Comparison of ENCODE assay signal across 17 cellular contexts in the genomic region with DNA sequence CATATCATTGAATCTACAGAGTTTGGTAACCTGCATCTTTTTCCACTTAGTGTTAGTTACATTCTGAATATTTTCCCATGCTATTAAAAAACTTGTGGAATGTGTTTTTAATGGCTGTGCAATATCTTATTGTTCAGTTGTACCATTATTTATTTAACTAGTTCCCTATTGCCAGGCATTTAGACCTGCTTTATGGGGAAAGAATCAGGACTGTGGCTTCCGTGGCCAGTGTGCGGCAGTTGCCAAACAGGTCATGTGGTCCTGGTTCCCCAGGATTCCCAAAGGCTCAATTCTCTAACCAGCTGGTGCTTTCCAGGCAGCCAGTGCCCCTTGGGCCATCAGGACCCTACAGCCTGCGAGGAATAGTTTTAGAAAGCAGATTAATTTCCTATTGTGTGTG. TPM values are rescaled to one million over a fixed set of nuclear protein-coding genes. Genes with fewer than 3 reads are reported as not detected.
A peak's percentile ranks its signal among the peaks of the same experiment; 100 is the strongest.
DNase-seq lines count a peak whose midpoint lies in the region; ATAC-seq and TF ChIP-seq lines count a peak whose summit lies in the region.
"Had no signal": no experiment of that assay in that cellular context is flagged by ENCODE, and none has a peak within 500 bp of the region (broad histone marks: within the 10 kb centered on the region; RNA-seq: fewer than 3 reads in every experiment).

No MANE protein-coding gene starts in this region.

- peaks cover 75% of the 10 kb centered on the region for H3K79me2 ChIP-seq in smooth muscle cell (ENCODE audit: low read depth)

- H3K9ac ChIP-seq in smooth muscle cell (ENCODE audit: low read depth), result no peak overlapping the region

- H3K27me3 ChIP-seq in smooth muscle cell (ENCODE audit: low read depth), result no peaks in the 10 kb centered on the region
- H3K27me3 ChIP-seq: BLaER1 treated with 17β-estradiol and CSF1 and Interleukin-3, amounts not matched to agents 10 nM and 100 nM had no signal

- H3K9me3 ChIP-seq in smooth muscle cell (replicated peaks; ENCODE audit: low read depth), result no peaks in the 10 kb centered on the region
- H3K9me3 ChIP-seq: BLaER1 treated with 17β-estradiol and CSF1 and Interleukin-3, amounts not matched to agents 10 nM and 100 nM had no signal

- no peak for ATAC-seq in HG03159 (IDR thresholded peaks at IDR 0.05; ENCODE audit: unreplicated experiment)
- ATAC-seq: activated CD4-positive, alpha-beta T cell treated with anti-CD3 and anti-CD28 coated beads for 36 hours; activated naive CD8-positive, alpha-beta T cell treated with anti-CD3 and anti-CD28 coated beads, Interleukin-2, amount 50 U/mL, for 24 hours; activated T-helper 17 cell treated with anti-CD3 and anti-CD28 coated beads, Interleukin-2, amount 50 U/mL, for 72 hours had no signal

- peaks cover 35% of the 10 kb centered on the region for H3F3A ChIP-seq in smooth muscle cell (ENCODE audit: low read depth)

- peaks cover 29% of the 10 kb centered on the region for H3K36me3 Mint-ChIP-seq in endothelial cell (ENCODE audit: low read depth, unreplicated experiment)

- no peaks in the 10 kb centered on the region for H3K4me1 ChIP-seq in smooth muscle cell (ENCODE audit: low read depth)

- no peak overlapping the region for H3K4me3 ChIP-seq in smooth muscle cell
- H3K4me3 ChIP-seq: BLaER1 treated with 17β-estradiol and CSF1 and Interleukin-3, amounts not matched to agents 10 nM and 100 nM had no signal

- WGBS in smooth muscle cell (ENCODE audit: low lambda C conversion rate), result 94% methylated on average over 3 of the region's 3 CpGs

- H3K4me1 Mint-ChIP-seq in endothelial cell (ENCODE audit: unreplicated experiment), result no peaks in the 10 kb centered on the region
- H3K4me1 Mint-ChIP-seq: activated naive CD8-positive, alpha-beta T cell treated with anti-CD3 and anti-CD28 coated beads, Interleukin-2, amount 50 U/mL, for 24 hours had no signal

- no peak overlapping the region for H3K4me3 Mint-ChIP-seq in endothelial cell (ENCODE audit: unreplicated experiment)
- H3K4me3 Mint-ChIP-seq: activated CD4-positive, alpha-beta T cell treated with anti-CD3 and anti-CD28 coated beads for 36 hours; activated naive CD8-positive, alpha-beta T cell treated with anti-CD3 and anti-CD28 coated beads, Interleukin-2, amount 50 U/mL, for 24 hours; activated T-helper 17 cell treated with anti-CD3 and anti-CD28 coated beads, Interleukin-2, amount 50 U/mL, for 72 hours had no signal

- H2AFZ ChIP-seq in smooth muscle cell (ENCODE audit: low read depth), result no peak overlapping the region

- DNase-seq in EH (ENCODE audit: low read depth) (peak; percentile 91), amniotic epithelial cell (ENCODE audit: low read depth) (peak; percentile 51), fibroblast of peridontal ligament (ENCODE audit: extremely low read depth) (peak; percentile 86), smooth muscle cell (lab: John Stamatoyannopoulos, UW; ENCODE audit: unreplicated experiment) (no peak), kidney glomerular epithelial cell (lab: John Stamatoyannopoulos, UW) (no peak), cortex of kidney (lab: John Stamatoyannopoulos, UW) (no peak), endothelial cell (ENCODE audit: low spot score) (no peak)
- DNase-seq: activated CD4-positive, alpha-beta T cell treated with anti-CD3 and anti-CD28 coated beads for 36 hours; activated naive CD8-positive, alpha-beta T cell treated with anti-CD3 and anti-CD28 coated beads, Interleukin-2, amount 50 U/mL, for 24 hours; cerebellar nuclear complex; GF-D8; NCI-H1436; RPMI8226; stimulated activated CD4-positive, alpha-beta T cell treated with anti-CD3 and anti-CD28 coated beads, Interleukin-4, amount 100 ng/mL, for 1 hour had no signal

- H3K27ac ChIP-seq in smooth muscle cell (ENCODE audit: low read depth), result peak overlapping the region; percentile 2
- H3K27ac ChIP-seq: BLaER1 treated with 17β-estradiol and CSF1 and Interleukin-3, amounts not matched to agents 10 nM and 100 nM had no signal

- no peak overlapping the region for H3K4me2 ChIP-seq in smooth muscle cell
- H3K4me2 ChIP-seq: BLaER1 treated with 17β-estradiol and CSF1 and Interleukin-3, amounts not matched to agents 10 nM and 100 nM had no signal

- no peak for TF ChIP-seq CTCF in smooth muscle cell (IDR thresholded peaks at IDR 0.05; ENCODE audit: borderline replicate concordance, insufficient read depth, poor library complexity, severe bottlenecking)
- TF ChIP-seq CTCF in endothelial cell (IDR thresholded peaks at IDR 0.05; ENCODE audit: unreplicated experiment), result no peak

- H3K27ac Mint-ChIP-seq in endothelial cell (ENCODE audit: unreplicated experiment), result no peak overlapping the region
- H3K27ac Mint-ChIP-seq: activated CD4-positive, alpha-beta T cell treated with anti-CD3 and anti-CD28 coated beads for 36 hours; activated naive CD8-positive, alpha-beta T cell treated with anti-CD3 and anti-CD28 coated beads, Interleukin-2, amount 50 U/mL, for 24 hours; activated T-helper 17 cell treated with anti-CD3 and anti-CD28 coated beads, Interleukin-2, amount 50 U/mL, for 72 hours had no signal

- H4K20me1 ChIP-seq in smooth muscle cell (ENCODE audit: low read depth), result peaks cover 100% of the 10 kb centered on the region

- H3K27me3 Mint-ChIP-seq in endothelial cell (ENCODE audit: unreplicated experiment), result peaks cover 10% of the 10 kb centered on the region
- H3K27me3 Mint-ChIP-seq: activated CD4-positive, alpha-beta T cell treated with anti-CD3 and anti-CD28 coated beads for 36 hours; activated naive CD8-positive, alpha-beta T cell treated with anti-CD3 and anti-CD28 coated beads, Interleukin-2, amount 50 U/mL, for 24 hours; activated T-helper 17 cell treated with anti-CD3 and anti-CD28 coated beads, Interleukin-2, amount 50 U/mL, for 72 hours had no signal

- H3K36me3 ChIP-seq in smooth muscle cell (ENCODE audit: low read depth), result no peaks in the 10 kb centered on the region

- no peaks in the 10 kb centered on the region for H3K9me3 Mint-ChIP-seq in endothelial cell (ENCODE audit: unreplicated experiment)
- H3K9me3 Mint-ChIP-seq: activated naive CD8-positive, alpha-beta T cell treated with anti-CD3 and anti-CD28 coated beads, Interleukin-2, amount 50 U/mL, for 24 hours; activated T-helper 17 cell treated with anti-CD3 and anti-CD28 coated beads, Interleukin-2, amount 50 U/mL, for 72 hours had no signal

RNA-seq across cellular contexts. Expression of a gene that starts 30.8 kb away (rescaled TPM):
- total RNA-seq in smooth muscle cell, result 103 and 111 TPM in 2 replicates
- polyA plus RNA-seq in smooth muscle cell, result 82.0 and 82.6 TPM in 2 replicates
- total RNA-seq in endothelial cell (ENCODE audit: unreplicated experiment), result 82.4 TPM

Comparison
In these comparisons a context has a peak if more than half of its experiments do, and no peak if none do; other contexts are left out.
1. DNase-seq: peak in EH (single experiment), amniotic epithelial cell (single experiment) and fibroblast of peridontal ligament (single experiment); none in smooth muscle cell (single experiment), kidney glomerular epithelial cell (single experiment), cortex of kidney (single experiment) and endothelial cell (single experiment).